8 cellular contexts compared by ENCODE assay signal in the genomic region with DNA sequence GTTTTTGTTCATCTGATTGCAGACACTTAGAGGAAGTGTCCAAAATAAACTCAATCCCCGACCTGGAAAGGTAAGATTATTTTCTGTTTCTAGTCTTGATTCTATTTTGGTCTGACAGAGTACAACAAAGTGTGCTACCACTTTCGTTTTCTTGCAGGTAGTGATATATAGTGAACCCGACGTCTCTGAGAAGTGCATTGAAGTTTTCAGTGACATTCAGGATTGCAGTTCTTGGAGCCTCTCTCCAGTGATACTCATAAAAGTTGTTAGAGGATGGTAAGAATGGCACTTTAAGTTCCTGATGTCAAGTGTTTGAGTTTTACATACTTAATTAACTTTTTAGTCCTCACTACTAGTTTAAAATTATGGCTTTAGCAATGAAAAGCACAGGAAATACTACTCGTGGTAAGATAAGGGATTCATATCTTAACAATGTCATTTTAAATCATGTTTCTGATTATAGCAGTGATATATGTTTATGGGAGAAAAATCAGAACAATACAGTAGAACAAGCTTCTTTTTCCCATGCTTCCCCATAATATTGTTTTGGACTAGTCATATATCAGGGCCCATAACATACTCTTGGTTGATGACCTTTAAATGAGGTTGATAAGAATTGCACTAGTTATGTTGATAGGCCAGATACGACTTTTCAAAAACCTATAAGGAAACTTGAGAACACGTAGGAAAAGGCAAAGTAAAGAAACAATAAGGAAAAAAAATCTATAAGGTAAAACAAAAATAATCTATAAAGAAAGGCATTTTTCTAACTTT.
A peak's percentile ranks its signal among the peaks of the same experiment; 100 is the strongest.
DNase-seq lines count a peak whose midpoint lies in the region; ATAC-seq and TF ChIP-seq lines count a peak whose summit lies in the region.

No MANE protein-coding gene starts in this region.

- no peaks in the 10 kb centered on the region for H3F3A ChIP-seq in GM23338 (replicated peaks; ENCODE audit: low read depth)

- no peaks in the 10 kb centered on the region for H3K9me3 Mint-ChIP-seq in GM23338
- no peaks in the 10 kb centered on the region for H3K9me3 Mint-ChIP-seq in WTC11

- H4K20me1 ChIP-seq in GM23338 (replicated peaks; ENCODE audit: insufficient read depth): no peaks in the 10 kb centered on the region

- no peak overlapping the region for H3K4me3 Mint-ChIP-seq in GM23338
- H3K4me3 Mint-ChIP-seq in WTC11: no peak overlapping the region

- ATAC-seq in GM23338 (no peak), WTC11 (no peak)

- DNase-seq in GM13976 (ENCODE audit: low spot score) (peak; percentile 44), GM23338 (ENCODE audit: low spot score) (no peak), NB4 (ENCODE audit: low read depth) (peak; percentile 25), fibroblast of villous mesenchyme (ENCODE audit: low read depth) (peak; percentile 31), RKO (ENCODE audit: low spot score) (no peak), H7 (no peak), WTC11 (ENCODE audit: low spot score) (no peak)
- no peak for DNase-seq in activated CD4-positive, CD25-positive, alpha-beta regulatory T cell treated with anti-CD3 and anti-CD28 coated beads, Interleukin-2, amount 50 U/mL, for 72 hours

- no peak overlapping the region for H3K4me3 ChIP-seq in GM23338
- H3K4me3 ChIP-seq in NB4 (ENCODE audit: low read depth, low read length): peak overlapping the region; percentile 56
- peak overlapping the region; percentile 4 for H3K4me3 ChIP-seq in fibroblast of villous mesenchyme (ENCODE audit: low read depth, low read length)
- H3K4me3 ChIP-seq in H7 (ENCODE audit: insufficient read depth, low read depth, low read length): no peak overlapping the region

- H3K9me2 ChIP-seq in GM23338 (ENCODE audit: insufficient read depth): no peaks in the 10 kb centered on the region

- no peak overlapping the region for H3K4me2 ChIP-seq in GM23338

- no peak for TF ChIP-seq POLR2A in NB4 (IDR thresholded peaks at IDR 0.05; ENCODE audit: extremely low read depth, insufficient read length)

- POLR2A ChIA-PET in WTC11 (lab: Charles Lee): no interaction called here

- H3K4me1 ChIP-seq in GM23338 (ENCODE audit: insufficient read depth): 0 out of 2 replicates have a peak, but pooled peaks cover 4% of the 10 kb centered on the region

- H3K4me1 Mint-ChIP-seq in GM23338 (peaks cover 9% of the 10 kb centered on the region; the same call in 2 of the 3 replicates), WTC11 (peaks cover 9% of the 10 kb centered on the region)

- in situ Hi-C loops in GM13976 (cut with MboI; ENCODE audit: low sequenced_read_pairs, unreplicated experiment): no loop called here

- no peak for TF ChIP-seq CTCF in GM13976 (IDR thresholded peaks at IDR 0.05; ENCODE audit: borderline replicate concordance, control extremely low read depth, extremely low read depth, insufficient read depth, missing control alignments)
- TF ChIP-seq CTCF in GM23338 (conservative IDR thresholded peaks at IDR 0.05; ENCODE audit: low read depth in 2 of 2): no peak
- TF ChIP-seq CTCF in NB4 (IDR thresholded peaks at IDR 0.05; ENCODE audit: low read depth, low read length): no peak
- TF ChIP-seq CTCF in fibroblast of villous mesenchyme (IDR thresholded peaks at IDR 0.05; ENCODE audit: insufficient read depth, low read depth, low read length): no peak
- no peak for TF ChIP-seq CTCF in WTC11 (IDR thresholded peaks at IDR 0.05)

- H3K27me3 ChIP-seq in GM23338 (ENCODE audit: insufficient read depth) (no peaks in the 10 kb centered on the region), H7 (ENCODE audit: control insufficient read depth, insufficient read depth, low read length) (no peaks in the 10 kb centered on the region)

- no peak overlapping the region for H2AFZ ChIP-seq in GM23338

- H3K27ac Mint-ChIP-seq in GM23338 (no peak overlapping the region), WTC11 (no peak overlapping the region)

- H3K36me3 ChIP-seq in GM23338 (ENCODE audit: insufficient read depth): no peaks in the 10 kb centered on the region
- H3K36me3 ChIP-seq in H7 (replicated peaks; ENCODE audit: control insufficient read depth, insufficient read depth, low read length): no peaks in the 10 kb centered on the region

- no peaks in the 10 kb centered on the region for H3K27me3 Mint-ChIP-seq in GM23338 (ENCODE audit: insufficient read depth, low read depth, poor library complexity)
- H3K27me3 Mint-ChIP-seq in WTC11 (ENCODE audit: low read depth): no peaks in the 10 kb centered on the region

- CTCF ChIA-PET in WTC11 (lab: Charles Lee): interaction anchor here (0.8 kb wide), 1 partner anchor 186 kb away, joined by 4 read pairs; no protein-coding TSS in a partner anchor

- 0 out of 2 replicates have a peak overlapping the region, but pooled peaks have one; percentile 7 for H3K27ac ChIP-seq in GM23338 (ENCODE audit: low read depth)

- no peaks in the 10 kb centered on the region for H3K79me2 ChIP-seq in GM23338 (replicated peaks; ENCODE audit: insufficient read depth)

- H3K36me3 Mint-ChIP-seq in GM23338 (ENCODE audit: low read depth): no peaks in the 10 kb centered on the region
- no peaks in the 10 kb centered on the region for H3K36me3 Mint-ChIP-seq in WTC11

TF ChIP-seq in GM23338, 12 proteins besides CTCF, POLR2A, EP300 and RAD21:
- TF ChIP-seq POLR2AphosphoS5 (IDR thresholded peaks at IDR 0.05; ENCODE audit: low read depth) (no peak), ZNF114 (CRISPR knock-in tag; IDR thresholded peaks at IDR 0.05) (no peak)
- TF ChIP-seq, protein P1, sequence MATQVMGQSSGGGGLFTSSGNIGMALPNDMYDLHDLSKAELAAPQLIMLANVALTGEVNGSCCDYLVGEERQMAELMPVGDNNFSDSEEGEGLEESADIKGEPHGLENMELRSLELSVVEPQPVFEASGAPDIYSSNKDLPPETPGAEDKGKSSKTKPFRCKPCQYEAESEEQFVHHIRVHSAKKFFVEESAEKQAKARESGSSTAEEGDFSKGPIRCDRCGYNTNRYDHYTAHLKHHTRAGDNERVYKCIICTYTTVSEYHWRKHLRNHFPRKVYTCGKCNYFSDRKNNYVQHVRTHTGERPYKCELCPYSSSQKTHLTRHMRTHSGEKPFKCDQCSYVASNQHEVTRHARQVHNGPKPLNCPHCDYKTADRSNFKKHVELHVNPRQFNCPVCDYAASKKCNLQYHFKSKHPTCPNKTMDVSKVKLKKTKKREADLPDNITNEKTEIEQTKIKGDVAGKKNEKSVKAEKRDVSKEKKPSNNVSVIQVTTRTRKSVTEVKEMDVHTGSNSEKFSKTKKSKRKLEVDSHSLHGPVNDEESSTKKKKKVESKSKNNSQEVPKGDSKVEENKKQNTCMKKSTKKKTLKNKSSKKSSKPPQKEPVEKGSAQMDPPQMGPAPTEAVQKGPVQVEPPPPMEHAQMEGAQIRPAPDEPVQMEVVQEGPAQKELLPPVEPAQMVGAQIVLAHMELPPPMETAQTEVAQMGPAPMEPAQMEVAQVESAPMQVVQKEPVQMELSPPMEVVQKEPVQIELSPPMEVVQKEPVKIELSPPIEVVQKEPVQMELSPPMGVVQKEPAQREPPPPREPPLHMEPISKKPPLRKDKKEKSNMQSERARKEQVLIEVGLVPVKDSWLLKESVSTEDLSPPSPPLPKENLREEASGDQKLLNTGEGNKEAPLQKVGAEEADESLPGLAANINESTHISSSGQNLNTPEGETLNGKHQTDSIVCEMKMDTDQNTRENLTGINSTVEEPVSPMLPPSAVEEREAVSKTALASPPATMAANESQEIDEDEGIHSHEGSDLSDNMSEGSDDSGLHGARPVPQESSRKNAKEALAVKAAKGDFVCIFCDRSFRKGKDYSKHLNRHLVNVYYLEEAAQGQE (IDR thresholded peaks at IDR 0.05; ENCODE audit: unreplicated experiment): no peak

TF ChIP-seq in WTC11, 78 proteins besides CTCF, POLR2A, EP300 and RAD21 (continues in another document):
- TF ChIP-seq CBFB (CRISPR knock-in tag; IDR thresholded peaks at IDR 0.05; ENCODE audit: low read depth) (no peak), JAZF1 (CRISPR knock-in tag; IDR thresholded peaks at IDR 0.05) (no peak), RELA (CRISPR knock-in tag; IDR thresholded peaks at IDR 0.05; ENCODE audit: borderline replicate concordance) (no peak), ZBTB21 (CRISPR knock-in tag; IDR thresholded peaks at IDR 0.05; ENCODE audit: borderline replicate concordance) (no peak)
- TF ChIP-seq, protein P2, sequence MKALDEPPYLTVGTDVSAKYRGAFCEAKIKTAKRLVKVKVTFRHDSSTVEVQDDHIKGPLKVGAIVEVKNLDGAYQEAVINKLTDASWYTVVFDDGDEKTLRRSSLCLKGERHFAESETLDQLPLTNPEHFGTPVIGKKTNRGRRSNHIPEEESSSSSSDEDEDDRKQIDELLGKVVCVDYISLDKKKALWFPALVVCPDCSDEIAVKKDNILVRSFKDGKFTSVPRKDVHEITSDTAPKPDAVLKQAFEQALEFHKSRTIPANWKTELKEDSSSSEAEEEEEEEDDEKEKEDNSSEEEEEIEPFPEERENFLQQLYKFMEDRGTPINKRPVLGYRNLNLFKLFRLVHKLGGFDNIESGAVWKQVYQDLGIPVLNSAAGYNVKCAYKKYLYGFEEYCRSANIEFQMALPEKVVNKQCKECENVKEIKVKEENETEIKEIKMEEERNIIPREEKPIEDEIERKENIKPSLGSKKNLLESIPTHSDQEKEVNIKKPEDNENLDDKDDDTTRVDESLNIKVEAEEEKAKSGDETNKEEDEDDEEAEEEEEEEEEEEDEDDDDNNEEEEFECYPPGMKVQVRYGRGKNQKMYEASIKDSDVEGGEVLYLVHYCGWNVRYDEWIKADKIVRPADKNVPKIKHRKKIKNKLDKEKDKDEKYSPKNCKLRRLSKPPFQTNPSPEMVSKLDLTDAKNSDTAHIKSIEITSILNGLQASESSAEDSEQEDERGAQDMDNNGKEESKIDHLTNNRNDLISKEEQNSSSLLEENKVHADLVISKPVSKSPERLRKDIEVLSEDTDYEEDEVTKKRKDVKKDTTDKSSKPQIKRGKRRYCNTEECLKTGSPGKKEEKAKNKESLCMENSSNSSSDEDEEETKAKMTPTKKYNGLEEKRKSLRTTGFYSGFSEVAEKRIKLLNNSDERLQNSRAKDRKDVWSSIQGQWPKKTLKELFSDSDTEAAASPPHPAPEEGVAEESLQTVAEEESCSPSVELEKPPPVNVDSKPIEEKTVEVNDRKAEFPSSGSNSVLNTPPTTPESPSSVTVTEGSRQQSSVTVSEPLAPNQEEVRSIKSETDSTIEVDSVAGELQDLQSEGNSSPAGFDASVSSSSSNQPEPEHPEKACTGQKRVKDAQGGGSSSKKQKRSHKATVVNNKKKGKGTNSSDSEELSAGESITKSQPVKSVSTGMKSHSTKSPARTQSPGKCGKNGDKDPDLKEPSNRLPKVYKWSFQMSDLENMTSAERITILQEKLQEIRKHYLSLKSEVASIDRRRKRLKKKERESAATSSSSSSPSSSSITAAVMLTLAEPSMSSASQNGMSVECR (CRISPR knock-in tag; IDR thresholded peaks at IDR 0.05; ENCODE audit: borderline replicate concordance): no peak

Comparison
In these comparisons a context has a peak if more than half of its experiments do, and no peak if none do; other contexts are left out.
1. DNase-seq: peak in GM13976 (single experiment), NB4 (single experiment) and fibroblast of villous mesenchyme (single experiment); none in GM23338 (single experiment), RKO (single experiment), H7 (single experiment), WTC11 (single experiment) and activated CD4-positive, CD25-positive, alpha-beta regulatory T cell treated with anti-CD3 and anti-CD28 coated beads, Interleukin-2, amount 50 U/mL, for 72 hours (single experiment).
2. H3K4me3 ChIP-seq: peak in NB4 (single experiment) and fibroblast of villous mesenchyme (single experiment); none in GM23338 (single experiment) and H7 (single experiment).